ENCODE assay signal across 8 cellular contexts in genomic region chr9:128828267-128828666, GRCh38. TPM values are rescaled to one million over a fixed set of nuclear protein-coding genes. Genes with fewer than 3 reads are reported as not detected.
DNase-seq lines count a peak whose midpoint lies in the region; ATAC-seq and TF ChIP-seq lines count a peak whose summit lies in the region.

No MANE protein-coding gene starts in this region.

- H3K36me3 ChIP-seq in GM06990 (ENCODE audit: control insufficient read depth, insufficient read depth, low read length) (peaks cover 24% of the 10 kb centered on the region), SU-DHL-6 (ENCODE audit: low read length) (no peaks in the 10 kb centered on the region), hepatocyte (replicated peaks; ENCODE audit: insufficient read depth, low read depth) (no peaks in the 10 kb centered on the region), uterus (no peaks in the 10 kb centered on the region)

- TF ChIP-seq CTCF in 22Rv1 (IDR thresholded peaks at IDR 0.05) (0 out of 2 replicates have a peak, but pooled peaks have one; percentile 18), GM06990 (IDR thresholded peaks at IDR 0.05; ENCODE audit: insufficient read depth, low read length, poor library complexity, severe bottlenecking) (no peak), SU-DHL-6 (IDR thresholded peaks at IDR 0.05; ENCODE audit: insufficient read depth, low read length, poor library complexity, severe bottlenecking) (no peak), hepatocyte (IDR thresholded peaks at IDR 0.05; ENCODE audit: poor library complexity) (no peak), uterus (IDR thresholded peaks at IDR 0.05) (no peak)

- H3K4me3 ChIP-seq in GM06990 (replicated peaks; ENCODE audit: low read depth, low read length) (peak overlapping the region; percentile 80), SU-DHL-6 (ENCODE audit: insufficient read depth, low read length, poor library complexity, severe bottlenecking) (peak overlapping the region; percentile 91), hepatocyte (no peak overlapping the region), uterus (no peak overlapping the region)

- peak overlapping the region; percentile 68 for H3K4me2 ChIP-seq in SU-DHL-6 (ENCODE audit: low read depth, low read length, poor library complexity, severe bottlenecking)
- peak overlapping the region; percentile 91 for H3K4me2 ChIP-seq in hepatocyte

- H3K4me1 ChIP-seq in hepatocyte (ENCODE audit: insufficient read depth), result peaks cover 5% of the 10 kb centered on the region
- H3K4me1 ChIP-seq in uterus, result no peaks in the 10 kb centered on the region

- peak overlapping the region; percentile 93 for H3K9ac ChIP-seq in SU-DHL-6 (ENCODE audit: low read length)

- H3K9me3 ChIP-seq in SU-DHL-6 (ENCODE audit: insufficient read depth, low read length), result no peaks in the 10 kb centered on the region
- no peaks in the 10 kb centered on the region for H3K9me3 ChIP-seq in hepatocyte (ENCODE audit: low read depth)
- no peaks in the 10 kb centered on the region for H3K9me3 ChIP-seq in uterus

- no peak for ATAC-seq in HG03460 (IDR thresholded peaks at IDR 0.05; ENCODE audit: unreplicated experiment)

- DNase-seq in GM06990 (ENCODE audit: extremely low read depth, insufficient read length) (no peak), hepatocyte (ENCODE audit: low spot score) (no peak), uterus (no peak), NCI-H774 (lab: John Stamatoyannopoulos, UW) (no peak), NCI-H1092 (lab: John Stamatoyannopoulos, UW) (no peak)

- H2AFZ ChIP-seq in SU-DHL-6 (ENCODE audit: low read depth, low read length, severe bottlenecking) (no peak overlapping the region), hepatocyte (no peak overlapping the region)

- H4K20me1 ChIP-seq in SU-DHL-6 (ENCODE audit: low read depth, low read length) (no peaks in the 10 kb centered on the region), hepatocyte (ENCODE audit: insufficient read depth, poor library complexity, severe bottlenecking) (no peaks in the 10 kb centered on the region)

- H3K27me3 ChIP-seq in GM06990 (replicated peaks; ENCODE audit: control insufficient read depth, insufficient read depth, low read length) (no peaks in the 10 kb centered on the region), SU-DHL-6 (ENCODE audit: low read length) (no peaks in the 10 kb centered on the region), hepatocyte (no peaks in the 10 kb centered on the region), uterus (no peaks in the 10 kb centered on the region)

- H3K27ac ChIP-seq in 22Rv1 (peak overlapping the region; percentile 96), SU-DHL-6 (ENCODE audit: low read depth, low read length) (no peak overlapping the region), hepatocyte (no peak overlapping the region), uterus (no peak overlapping the region)

- H3F3A ChIP-seq in SU-DHL-6 (ENCODE audit: insufficient read depth), result 0 out of 2 replicates have a peak, but pooled peaks cover 6% of the 10 kb centered on the region

- intact Hi-C loops in uterus (cut with DNase I; ENCODE audit: low total_unique reads), result no loop called here

- H3K79me2 ChIP-seq in SU-DHL-6 (ENCODE audit: insufficient read depth, low read length) (peaks cover 12% of the 10 kb centered on the region), hepatocyte (peaks cover 12% of the 10 kb centered on the region)

- TF ChIP-seq POLR2A in uterus (IDR thresholded peaks at IDR 0.05), result no peak

- H3K9me2 ChIP-seq in SU-DHL-6 (replicated peaks; ENCODE audit: insufficient read depth, low read length), result no peaks in the 10 kb centered on the region
- no peaks in the 10 kb centered on the region for H3K9me2 ChIP-seq in hepatocyte (replicated peaks; ENCODE audit: insufficient read depth)

- WGBS in hepatocyte (ENCODE audit: low lambda C conversion rate, missing lambda C conversion rate), result 97% methylated on average over 8 of the region's 8 CpGs

RNA-seq across cellular contexts. Expression of gene SPOUT1, which starts 1.3 kb away (rescaled TPM):
- total RNA-seq in hepatocyte, result 21.9 and 27.3 TPM in 2 replicates
- polyA plus RNA-seq in hepatocyte, result 38.5 and 59.6 TPM in 2 replicates
- total RNA-seq in uterus, result 10 to 100 TPM in 2 of 4 donors, 1 to 10 TPM in 2; 4.4 to 34.2 (median 17.3) TPM

RNA-seq across cellular contexts. Expression of gene ENDOG, which starts 10.0 kb away (rescaled TPM):
- 18.9 and 22.5 TPM in 2 replicates for total RNA-seq in hepatocyte
- 32.6 and 37.4 TPM in 2 replicates for polyA plus RNA-seq in hepatocyte
- 10 to 100 TPM in 2 of 4 donors, 1 to 10 TPM in 2; 2.1 to 22.0 (median 9.1) TPM for total RNA-seq in uterus

RNA-seq across cellular contexts. Expression of gene TBC1D13, which starts 41.2 kb away (rescaled TPM):
- total RNA-seq in hepatocyte, result 21.4 and 39.3 TPM in 2 replicates
- 20.4 and 25.2 TPM in 2 replicates for polyA plus RNA-seq in hepatocyte
- total RNA-seq in uterus, result 10 to 100 TPM in 3 of 4 donors, 1 to 10 TPM in 1; 7.1 to 26.8 (median 23.3) TPM

RNA-seq across cellular contexts. Expression of gene KYAT1, which starts 53.5 kb away (rescaled TPM):
- total RNA-seq in hepatocyte, result 5.1 and 7.9 TPM in 2 replicates
- polyA plus RNA-seq in hepatocyte, result 8.4 and 8.7 TPM in 2 replicates
- 10 to 100 TPM in 1 of 4 donors, 1 to 10 TPM in 3; 1.5 to 11.0 (median 3.4) TPM for total RNA-seq in uterus

RNA-seq across cellular contexts. Expression of gene LRRC8A, which starts 53.7 kb away (rescaled TPM):
- total RNA-seq in hepatocyte (28.8 and 30.7 TPM in 2 replicates), uterus (10 to 100 TPM; 23.5 to 58.7 (median 30.8) TPM)
- polyA plus RNA-seq in hepatocyte, result 46.8 and 55.6 TPM in 2 replicates

Comparison
In these comparisons a context has a peak if more than half of its experiments do, and no peak if none do; other contexts are left out.
1. H3K4me3 ChIP-seq: peak in GM06990 (single experiment) and SU-DHL-6 (single experiment); none in hepatocyte (single experiment) and uterus (0 of 2).